ENCODE assay signal across 10 cellular contexts in genomic region chrX:72021975-72022374, GRCh38.
DNase-seq lines count a peak whose midpoint lies in the region; ATAC-seq and TF ChIP-seq lines count a peak whose summit lies in the region.
"Had no signal": no experiment of that assay in that cellular context is flagged by ENCODE, and none has a peak within 500 bp of the region (broad histone marks: within the 10 kb centered on the region; RNA-seq: fewer than 3 reads in every experiment).

No MANE protein-coding gene starts in this region.

- no peaks in the 10 kb centered on the region for H4K20me1 ChIP-seq in HCT116 (ENCODE audit: insufficient read depth)

- H3K9me3 Mint-ChIP-seq in CD14-positive monocyte, result no peaks in the 10 kb centered on the region
- H3K9me3 Mint-ChIP-seq in activated CD4-positive, alpha-beta memory T cell treated with anti-CD3 and anti-CD28 coated beads for 36 hours, result no peaks in the 10 kb centered on the region

- H3K27me3 Mint-ChIP-seq in CD14-positive monocyte (ENCODE audit: low read depth in 3 of 3), result peaks cover 2 to 26% (median 7%) of the 10 kb centered on the region in 3 donors
- no peaks in the 10 kb centered on the region for H3K27me3 Mint-ChIP-seq in activated CD4-positive, alpha-beta memory T cell treated with anti-CD3 and anti-CD28 coated beads for 36 hours

- POLR2A ChIA-PET in HCT116 (lab: Charles Lee), result no interaction called here
- POLR2A ChIA-PET in activated CD4-positive, alpha-beta memory T cell treated with anti-CD3 and anti-CD28 coated beads for 36 hours (lab: Charles Lee), result no interaction called here

- no peaks in the 10 kb centered on the region for H3K9me2 ChIP-seq in HCT116 (ENCODE audit: insufficient read depth)

- H3K4me3 ChIP-seq in HCT116 (replicated peaks in 1 of 2; ENCODE audit: low read depth in 1 of 2, low read length in 2 of 2), result no peak overlapping the region
- no peak overlapping the region for H3K4me3 ChIP-seq in kidney epithelial cell (ENCODE audit: low read depth, low read length)

- RAD21 ChIA-PET in HCT116 (lab: Charles Lee; ENCODE audit: low non-redundant PET in 1 of 2, low total read pairs in 2 of 2, uncharacterized antibody in 2 of 2, unreplicated experiment in 2 of 2), result interaction anchor here in 1 of 2 experiments (0.7 to 1.0 kb wide), 2 partner anchors 17 to 105 kb away, joined by 3 to 5 read pairs; no protein-coding TSS in a partner anchor

- no peak overlapping the region for H3K9ac ChIP-seq in HCT116 (ENCODE audit: low read length)

- no peaks in the 10 kb centered on the region for H3K79me2 ChIP-seq in HCT116 (ENCODE audit: insufficient read depth, low read length)

- H3K4me2 ChIP-seq in HCT116 (ENCODE audit: low read length), result no peak overlapping the region

- peak; percentile 32 for TF ChIP-seq RAD21 in HCT116 (IDR thresholded peaks at IDR 0.05; ENCODE audit: low read depth)

- H3K27ac Mint-ChIP-seq in CD14-positive monocyte, result no peak overlapping the region
- no peak overlapping the region for H3K27ac Mint-ChIP-seq in activated CD4-positive, alpha-beta memory T cell treated with anti-CD3 and anti-CD28 coated beads for 36 hours

- intact Hi-C loops in CD14-positive monocyte (cut with micrococcal nuclease) (no loop called here), HCT116 (cut with micrococcal nuclease) (no loop called here)
- intact Hi-C loops in activated CD4-positive, alpha-beta memory T cell treated with anti-CD3 and anti-CD28 coated beads for 36 hours (cut with micrococcal nuclease), result loop anchor here (5.0 kb wide), 1 partner anchor 80 kb away; no protein-coding TSS in a partner anchor

- DNase-seq in CD14-positive monocyte (ENCODE audit: low spot score) (no peak), HCT116 (ENCODE audit: low read depth, low spot score) (no peak), kidney epithelial cell (ENCODE audit: low read depth) (no peak), NCI-H1930 (lab: John Stamatoyannopoulos, UW) (no peak)
- DNase-seq in activated CD4-positive, alpha-beta memory T cell treated with anti-CD3 and anti-CD28 coated beads for 36 hours, result peak; percentile 37
- DNase-seq: left ventricle myocardium superior, NCI-H2081 had no signal

- H3K4me1 Mint-ChIP-seq in CD14-positive monocyte, result peaks cover 37% of the 10 kb centered on the region
- peaks cover 34% of the 10 kb centered on the region for H3K4me1 Mint-ChIP-seq in activated CD4-positive, alpha-beta memory T cell treated with anti-CD3 and anti-CD28 coated beads for 36 hours (ENCODE audit: low read depth)

- TF ChIP-seq POLR2A in HCT116 (IDR thresholded peaks at IDR 0.05; ENCODE audit: borderline replicate concordance, extremely low read depth, insufficient read depth, insufficient read length), result no peak

- no peaks in the 10 kb centered on the region for H3K9me3 ChIP-seq in HCT116 (ENCODE audit: control insufficient read depth in 1 of 2, insufficient read depth in 1 of 2, low read depth in 1 of 2, low read length in 2 of 2)

- ATAC-seq in HCT116 (peak; percentile 46), HG02588 (IDR thresholded peaks at IDR 0.05; ENCODE audit: unreplicated experiment) (no peak), GM19455 (IDR thresholded peaks at IDR 0.05; ENCODE audit: unreplicated experiment) (no peak), GM21360 (IDR thresholded peaks at IDR 0.05; ENCODE audit: unreplicated experiment) (no peak)
- ATAC-seq: left ventricle myocardium superior had no signal

- no peaks in the 10 kb centered on the region for H3K36me3 ChIP-seq in HCT116 (ENCODE audit: control insufficient read depth in 1 of 2, insufficient read depth in 2 of 2, low read length in 2 of 2)
- no peaks in the 10 kb centered on the region for H3K36me3 ChIP-seq in kidney epithelial cell (ENCODE audit: control insufficient read depth, insufficient read depth, low read length)

- BruUV-seq in HCT116 (replicated peaks; lab: Mats Ljungman, UMichigan), result no TSS peak

- CTCF ChIA-PET in HCT116 (lab: Charles Lee), result interaction anchor here (0.9 to 2.6 kb wide), 7 partner anchors 9 to 110 kb away, joined by 3 to 19 read pairs (median 5); partner anchors contain the start of gene RTL5
- CTCF ChIA-PET in activated CD4-positive, alpha-beta memory T cell treated with anti-CD3 and anti-CD28 coated beads for 36 hours (lab: Charles Lee), result interaction anchor here (0.9 to 5.4 kb wide), 20 partner anchors 9 to 246 kb away, joined by 3 to 52 read pairs (median 4); partner anchors contain the start of genes NHSL2 and RTL5

- H3K36me3 Mint-ChIP-seq in CD14-positive monocyte, result no peaks in the 10 kb centered on the region
- no peaks in the 10 kb centered on the region for H3K36me3 Mint-ChIP-seq in activated CD4-positive, alpha-beta memory T cell treated with anti-CD3 and anti-CD28 coated beads for 36 hours

- peak; percentile 64 for TF ChIP-seq CTCF in CD14-positive monocyte (IDR thresholded peaks at IDR 0.05)
- TF ChIP-seq CTCF in HCT116 (IDR thresholded peaks at IDR 0.05 in 2 of 3, conservative IDR thresholded peaks at IDR 0.05 in 1 of 3; ENCODE audit: borderline replicate concordance in 1 of 3, insufficient read depth in 1 of 3, low read depth in 2 of 3, low read length in 2 of 3), result peak; percentile 33 to 67 (median 56); a peak in 5 of 6 replicates
- peak; percentile 48 for TF ChIP-seq CTCF in kidney epithelial cell (IDR thresholded peaks at IDR 0.05; ENCODE audit: insufficient read depth, low read length, poor library complexity, severe bottlenecking)

- H3K4me1 ChIP-seq in HCT116 (ENCODE audit: control insufficient read depth in 1 of 2, insufficient read depth in 2 of 2, low read length in 2 of 2), result peaks cover 7 to 12% of the 10 kb centered on the region in 2 experiments; a peak in 3 of 4 replicates

- H2AFZ ChIP-seq in HCT116 (ENCODE audit: low read depth, low read length, poor library complexity, severe bottlenecking), result no peak overlapping the region

- H3K27ac ChIP-seq in HCT116 (ENCODE audit: low read depth, low read length), result no peak overlapping the region

- H3K27me3 ChIP-seq in HCT116 (ENCODE audit: insufficient read depth, low read length), result no peaks in the 10 kb centered on the region
- peaks cover 8% of the 10 kb centered on the region for H3K27me3 ChIP-seq in kidney epithelial cell (ENCODE audit: control insufficient read depth, insufficient read depth, low read length)

- H3K4me3 Mint-ChIP-seq in CD14-positive monocyte, result no peak overlapping the region
- no peak overlapping the region for H3K4me3 Mint-ChIP-seq in activated CD4-positive, alpha-beta memory T cell treated with anti-CD3 and anti-CD28 coated beads for 36 hours

TF ChIP-seq in HCT116, 20 proteins besides CTCF, POLR2A, EP300 and RAD21:
- TF ChIP-seq YY1 (IDR thresholded peaks at IDR 0.05; ENCODE audit: extremely low read depth, insufficient replicate concordance, low read depth, low read length) (no peak), FOSL1 (IDR thresholded peaks at IDR 0.05; ENCODE audit: low read depth) (no peak), MAX (IDR thresholded peaks at IDR 0.05) (no peak), EZH2phosphoT487 (IDR thresholded peaks at IDR 0.05; ENCODE audit: borderline replicate concordance) (no peak), SRF (IDR thresholded peaks at IDR 0.05; ENCODE audit: low read depth) (no peak), EZH2 (IDR thresholded peaks at IDR 0.05) (no peak), SIN3A (IDR thresholded peaks at IDR 0.05; ENCODE audit: low read depth) (no peak), POLR2AphosphoS5 (IDR thresholded peaks at IDR 0.05; ENCODE audit: low read depth, low read length) (no peak), ELF1 (IDR thresholded peaks at IDR 0.05; ENCODE audit: borderline replicate concordance, low read depth) (no peak), CEBPB (IDR thresholded peaks at IDR 0.05; ENCODE audit: low read depth) (no peak), REST (IDR thresholded peaks at IDR 0.05; ENCODE audit: low read depth) (no peak), CBX3 (IDR thresholded peaks at IDR 0.05; ENCODE audit: low read depth) (no peak), ZFX (IDR thresholded peaks at IDR 0.05) (no peak), SP1 (IDR thresholded peaks at IDR 0.05; ENCODE audit: low read depth) (no peak), TCF7L2 (IDR thresholded peaks at IDR 0.05; ENCODE audit: borderline replicate concordance, extremely low read depth, insufficient read depth, insufficient read length) (no peak), ATF3 (IDR thresholded peaks at IDR 0.05) (no peak), EGR1 (IDR thresholded peaks at IDR 0.05; ENCODE audit: low read depth) (no peak), JUND (IDR thresholded peaks at IDR 0.05) (no peak), ZNF274 (IDR thresholded peaks at IDR 0.05; ENCODE audit: low read depth, low read length) (no peak)
